8 cellular contexts compared by ENCODE assay signal in the genomic region with DNA sequence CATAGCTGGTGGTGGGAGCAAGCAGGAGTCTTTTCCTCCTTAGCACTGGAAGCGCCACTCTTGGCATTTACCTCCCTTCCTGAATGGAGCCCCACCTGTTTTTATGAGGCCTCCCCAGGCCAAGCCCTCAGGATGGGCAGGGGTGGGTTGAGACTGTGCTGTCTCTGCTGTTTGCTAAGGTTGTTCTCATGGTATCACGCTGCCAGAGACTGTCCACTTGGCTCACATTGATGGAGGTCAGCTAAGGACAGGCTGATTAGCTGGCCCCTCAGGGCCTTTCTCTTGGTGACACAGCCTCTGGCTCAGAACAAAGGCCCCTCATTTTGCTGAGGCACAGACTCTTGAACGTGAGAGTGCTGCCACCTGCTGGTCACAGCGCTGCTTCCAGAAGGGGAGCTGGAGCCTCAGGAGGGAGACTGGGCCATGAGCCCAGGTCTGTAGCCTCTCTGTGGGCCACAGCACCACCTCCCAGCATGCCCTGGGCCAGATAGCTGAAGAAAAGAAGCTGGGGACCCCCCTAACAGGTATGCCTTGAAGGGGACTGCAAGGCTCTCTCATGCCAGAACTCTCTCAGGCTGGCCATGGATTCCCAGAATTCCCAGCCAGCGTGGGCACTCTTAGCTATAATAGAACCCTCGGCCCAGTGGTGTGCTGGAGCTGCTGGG.
DNase-seq lines count a peak whose midpoint lies in the region; ATAC-seq and TF ChIP-seq lines count a peak whose summit lies in the region.

No MANE protein-coding gene starts in this region.

- H3K27me3 ChIP-seq in adrenal gland: no peaks in the 10 kb centered on the region

- H3K4me1 ChIP-seq in adrenal gland (replicated peaks in 1 of 2): no peaks in the 10 kb centered on the region

- intact Hi-C loops in adrenal gland (cut with DNase I): loop anchor here (5.0 kb wide), 3 partner anchors 123 to 333 kb away; no protein-coding TSS in a partner anchor
- intact Hi-C loops in left ventricle myocardium superior (cut with micrococcal nuclease): loop anchor here (5.0 kb wide), 2 partner anchors 128 to 343 kb away; no protein-coding TSS in a partner anchor

- ATAC-seq in HG02623 (IDR thresholded peaks at IDR 0.05; ENCODE audit: unreplicated experiment) (peak; percentile 77), left ventricle myocardium superior (peak; percentile 83), GM18873 (IDR thresholded peaks at IDR 0.05; ENCODE audit: low FRiP score, unreplicated experiment) (no peak)

- DNase-seq in NCI-H1105 (lab: John Stamatoyannopoulos, UW) (peak; percentile 82), SW480 (ENCODE audit: low spot score) (peak; percentile 77), adrenal gland (peak; percentile 80 to 96 (median 86)), left ventricle myocardium superior (peak; percentile 95), retina (peak; percentile 90)

- H3K4me3 ChIP-seq in adrenal gland: no peak overlapping the region

- TF ChIP-seq CTCF in GM12873 (IDR thresholded peaks at IDR 0.05; ENCODE audit: insufficient read depth, low read depth, low read length, missing control alignments): peak; percentile 95
- peak; percentile 83 to 94 (median 92) for TF ChIP-seq CTCF in adrenal gland (IDR thresholded peaks at IDR 0.05)

- TF ChIP-seq POLR2A in adrenal gland (IDR thresholded peaks at IDR 0.05): no peak

- no peaks in the 10 kb centered on the region for H3K36me3 ChIP-seq in adrenal gland (replicated peaks in 1 of 2)

- 20 to 42% (median 39%) methylated on average over 4 to 6 of the region's 6 CpGs for WGBS in adrenal gland, 4 donors

- H3K9me3 ChIP-seq in adrenal gland (replicated peaks in 1 of 3): no peaks in the 10 kb centered on the region

- no peak overlapping the region for H3K27ac ChIP-seq in adrenal gland
